1 cellular context compared by ENCODE assay signal in genomic region chr10:30434273-30435067, GRCh38.
TF ChIP-seq lines count a peak whose summit lies in the region.

No MANE protein-coding gene starts in this region.

TF ChIP-seq in GM12878, 131 proteins besides CTCF, POLR2A, EP300 and RAD21 (continued from another document):
- TF ChIP-seq SPI1 (IDR thresholded peaks at IDR 0.05; ENCODE audit: borderline replicate concordance, insufficient read depth, low read depth, low read length): no peak; the same call in 1 of the 2 replicates
- TF ChIP-seq MYB (IDR thresholded peaks at IDR 0.05; ENCODE audit: borderline replicate concordance, low read depth, low read length): no peak
- TF ChIP-seq CHD4 (IDR thresholded peaks at IDR 0.05): no peak
- no peak for TF ChIP-seq E4F1 (IDR thresholded peaks at IDR 0.05; ENCODE audit: borderline replicate concordance, partially characterized antibody)
- no peak for TF ChIP-seq USF2 (IDR thresholded peaks at IDR 0.05; ENCODE audit: borderline replicate concordance, low read depth, low read length)
- TF ChIP-seq SMC3 (IDR thresholded peaks at IDR 0.05; ENCODE audit: borderline replicate concordance, low read length): no peak
- TF ChIP-seq PRDM15 (CRISPR knock-in tag; IDR thresholded peaks at IDR 0.05): no peak
- TF ChIP-seq GABPA (IDR thresholded peaks at IDR 0.05; ENCODE audit: low read depth): no peak
- TF ChIP-seq LARP7 (IDR thresholded peaks at IDR 0.05): no peak; the same call in none of the 2 replicates
- peak; percentile 89 for TF ChIP-seq BACH1 (IDR thresholded peaks at IDR 0.05; ENCODE audit: borderline replicate concordance)
- TF ChIP-seq EGR1 (IDR thresholded peaks at IDR 0.05; ENCODE audit: borderline replicate concordance in 1 of 2, low read depth in 2 of 2, low read length in 2 of 2): peak in 1 of 2 experiments; percentile 69; a peak in 1 of 3 replicates
- no peak for TF ChIP-seq SIX5 (IDR thresholded peaks at IDR 0.05; ENCODE audit: low read depth, low read length, severe bottlenecking)
- TF ChIP-seq POU2F2 (IDR thresholded peaks at IDR 0.05; ENCODE audit: borderline replicate concordance, low read depth, low read length): peak; percentile 83; the same call in 2 of the 3 replicates
- TF ChIP-seq BCLAF1 (IDR thresholded peaks at IDR 0.05): no peak
- TF ChIP-seq, protein P1, sequence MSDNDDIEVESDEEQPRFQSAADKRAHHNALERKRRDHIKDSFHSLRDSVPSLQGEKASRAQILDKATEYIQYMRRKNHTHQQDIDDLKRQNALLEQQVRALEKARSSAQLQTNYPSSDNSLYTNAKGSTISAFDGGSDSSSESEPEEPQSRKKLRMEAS (IDR thresholded peaks at IDR 0.05; ENCODE audit: low read depth, low read length): no peak
- TF ChIP-seq PAX5 (IDR thresholded peaks at IDR 0.05; ENCODE audit: borderline replicate concordance, low read depth, low read length): peak; percentile 88
- TF ChIP-seq, protein P2, sequence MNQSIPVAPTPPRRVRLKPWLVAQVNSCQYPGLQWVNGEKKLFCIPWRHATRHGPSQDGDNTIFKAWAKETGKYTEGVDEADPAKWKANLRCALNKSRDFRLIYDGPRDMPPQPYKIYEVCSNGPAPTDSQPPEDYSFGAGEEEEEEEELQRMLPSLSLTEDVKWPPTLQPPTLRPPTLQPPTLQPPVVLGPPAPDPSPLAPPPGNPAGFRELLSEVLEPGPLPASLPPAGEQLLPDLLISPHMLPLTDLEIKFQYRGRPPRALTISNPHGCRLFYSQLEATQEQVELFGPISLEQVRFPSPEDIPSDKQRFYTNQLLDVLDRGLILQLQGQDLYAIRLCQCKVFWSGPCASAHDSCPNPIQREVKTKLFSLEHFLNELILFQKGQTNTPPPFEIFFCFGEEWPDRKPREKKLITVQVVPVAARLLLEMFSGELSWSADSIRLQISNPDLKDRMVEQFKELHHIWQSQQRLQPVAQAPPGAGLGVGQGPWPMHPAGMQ (IDR thresholded peaks at IDR 0.05; ENCODE audit: borderline replicate concordance): no peak
- TF ChIP-seq NRF1 (conservative IDR thresholded peaks at IDR 0.05; ENCODE audit: low read depth, low read length): peak; percentile 46
- no peak for TF ChIP-seq RB1 (IDR thresholded peaks at IDR 0.05; ENCODE audit: borderline replicate concordance)
- TF ChIP-seq, protein P3, sequence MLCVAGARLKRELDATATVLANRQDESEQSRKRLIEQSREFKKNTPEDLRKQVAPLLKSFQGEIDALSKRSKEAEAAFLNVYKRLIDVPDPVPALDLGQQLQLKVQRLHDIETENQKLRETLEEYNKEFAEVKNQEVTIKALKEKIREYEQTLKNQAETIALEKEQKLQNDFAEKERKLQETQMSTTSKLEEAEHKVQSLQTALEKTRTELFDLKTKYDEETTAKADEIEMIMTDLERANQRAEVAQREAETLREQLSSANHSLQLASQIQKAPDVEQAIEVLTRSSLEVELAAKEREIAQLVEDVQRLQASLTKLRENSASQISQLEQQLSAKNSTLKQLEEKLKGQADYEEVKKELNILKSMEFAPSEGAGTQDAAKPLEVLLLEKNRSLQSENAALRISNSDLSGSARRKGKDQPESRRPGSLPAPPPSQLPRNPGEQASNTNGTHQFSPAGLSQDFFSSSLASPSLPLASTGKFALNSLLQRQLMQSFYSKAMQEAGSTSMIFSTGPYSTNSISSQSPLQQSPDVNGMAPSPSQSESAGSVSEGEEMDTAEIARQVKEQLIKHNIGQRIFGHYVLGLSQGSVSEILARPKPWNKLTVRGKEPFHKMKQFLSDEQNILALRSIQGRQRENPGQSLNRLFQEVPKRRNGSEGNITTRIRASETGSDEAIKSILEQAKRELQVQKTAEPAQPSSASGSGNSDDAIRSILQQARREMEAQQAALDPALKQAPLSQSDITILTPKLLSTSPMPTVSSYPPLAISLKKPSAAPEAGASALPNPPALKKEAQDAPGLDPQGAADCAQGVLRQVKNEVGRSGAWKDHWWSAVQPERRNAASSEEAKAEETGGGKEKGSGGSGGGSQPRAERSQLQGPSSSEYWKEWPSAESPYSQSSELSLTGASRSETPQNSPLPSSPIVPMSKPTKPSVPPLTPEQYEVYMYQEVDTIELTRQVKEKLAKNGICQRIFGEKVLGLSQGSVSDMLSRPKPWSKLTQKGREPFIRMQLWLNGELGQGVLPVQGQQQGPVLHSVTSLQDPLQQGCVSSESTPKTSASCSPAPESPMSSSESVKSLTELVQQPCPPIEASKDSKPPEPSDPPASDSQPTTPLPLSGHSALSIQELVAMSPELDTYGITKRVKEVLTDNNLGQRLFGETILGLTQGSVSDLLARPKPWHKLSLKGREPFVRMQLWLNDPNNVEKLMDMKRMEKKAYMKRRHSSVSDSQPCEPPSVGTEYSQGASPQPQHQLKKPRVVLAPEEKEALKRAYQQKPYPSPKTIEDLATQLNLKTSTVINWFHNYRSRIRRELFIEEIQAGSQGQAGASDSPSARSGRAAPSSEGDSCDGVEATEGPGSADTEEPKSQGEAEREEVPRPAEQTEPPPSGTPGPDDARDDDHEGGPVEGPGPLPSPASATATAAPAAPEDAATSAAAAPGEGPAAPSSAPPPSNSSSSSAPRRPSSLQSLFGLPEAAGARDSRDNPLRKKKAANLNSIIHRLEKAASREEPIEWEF (IDR thresholded peaks at IDR 0.05; ENCODE audit: insufficient replicate concordance, low read depth, low read length): peak; percentile 43
- TF ChIP-seq RFX5 (IDR thresholded peaks at IDR 0.05; ENCODE audit: low read depth, low read length): no peak
- TF ChIP-seq MTA3 (IDR thresholded peaks at IDR 0.05; ENCODE audit: borderline replicate concordance, low read length): no peak
- no peak for TF ChIP-seq HDGF (IDR thresholded peaks at IDR 0.05)
- TF ChIP-seq CBX3 (IDR thresholded peaks at IDR 0.05; ENCODE audit: borderline replicate concordance, low read depth): no peak
- no peak for TF ChIP-seq KLF5 (IDR thresholded peaks at IDR 0.05; ENCODE audit: partially characterized antibody)
- TF ChIP-seq BMI1 (IDR thresholded peaks at IDR 0.05; ENCODE audit: borderline replicate concordance): no peak
- TF ChIP-seq SMAD1 (IDR thresholded peaks at IDR 0.05; ENCODE audit: low read depth, partially characterized antibody): peak; percentile 70
- TF ChIP-seq SP1 (IDR thresholded peaks at IDR 0.05; ENCODE audit: low read depth, low read length): peak; percentile 16
- TF ChIP-seq ZNF24 (IDR thresholded peaks at IDR 0.05): no peak
- TF ChIP-seq ZBED1 (IDR thresholded peaks at IDR 0.05; ENCODE audit: borderline replicate concordance): 0 out of 2 replicates have a peak, but pooled peaks have one; percentile 15
- no peak for TF ChIP-seq ZZZ3 (IDR thresholded peaks at IDR 0.05; ENCODE audit: control insufficient read depth, insufficient read length, low read depth)
- TF ChIP-seq SREBF2 (IDR thresholded peaks at IDR 0.05; ENCODE audit: low read length): no peak
- no peak for TF ChIP-seq ATF7 (IDR thresholded peaks at IDR 0.05; ENCODE audit: low read depth)
